ENCODE assay signal across 9 cellular contexts in genomic region chr1:22048351-22049192, GRCh38. TPM values are rescaled to one million over a fixed set of nuclear protein-coding genes. Genes with fewer than 3 reads are reported as not detected.
A peak's percentile ranks its signal among the peaks of the same experiment; 100 is the strongest.
DNase-seq lines count a peak whose midpoint lies in the region; ATAC-seq and TF ChIP-seq lines count a peak whose summit lies in the region.
"Had no signal": no experiment of that assay in that cellular context is flagged by ENCODE, and none has a peak within 500 bp of the region (broad histone marks: within the 10 kb centered on the region; RNA-seq: fewer than 3 reads in every experiment).

No MANE protein-coding gene starts in this region.

- POLR2A ChIA-PET in SK-N-SH (lab: Yijun Ruan, JAX), result no interaction called here
- POLR2A ChIA-PET in PC-9 (lab: Charles Lee; ENCODE audit: unreplicated experiment), result no interaction called here

- peaks cover 17% of the 10 kb centered on the region for H3F3A ChIP-seq in SK-N-SH (replicated peaks; ENCODE audit: insufficient read depth)
- peaks cover 21% of the 10 kb centered on the region for H3F3A ChIP-seq in PC-9 (ENCODE audit: insufficient read depth, low read depth)

- ATAC-seq in SK-N-SH treated with all-trans-retinoic acid at 6 μM for 48 hours, result no peak

- no peak overlapping the region for H3K27ac ChIP-seq in SK-N-SH (ENCODE audit: low read depth in 2 of 2, low read length in 1 of 2)
- peak overlapping the region; percentile 87 for H3K27ac ChIP-seq in PC-9
- no peak overlapping the region for H3K27ac ChIP-seq in ovary
- H3K27ac ChIP-seq: SJSA1 had no signal

- H3K9ac ChIP-seq in SK-N-SH, result no peak overlapping the region

- no peak overlapping the region for H3K4me3 ChIP-seq in SK-N-SH (ENCODE audit: low read depth in 2 of 2, low read length in 1 of 2)
- H3K4me3 ChIP-seq in PC-9, result no peak overlapping the region
- no peak overlapping the region for H3K4me3 ChIP-seq in epithelial cell of esophagus (ENCODE audit: low read length)
- no peak overlapping the region for H3K4me3 ChIP-seq in ovary
- H3K4me3 ChIP-seq: SJSA1 had no signal

- TF ChIP-seq EP300 in SK-N-SH (IDR thresholded peaks at IDR 0.05; ENCODE audit: borderline replicate concordance in 1 of 2, low read depth in 1 of 2, low read length in 1 of 2) (no peak), ovary (IDR thresholded peaks at IDR 0.05) (no peak)

- no peak for TF ChIP-seq POLR2A in ovary (IDR thresholded peaks at IDR 0.05)

- DNase-seq in SK-N-SH (no peak), PC-9 (peak in 1 of 2 experiments; percentile 67), epithelial cell of esophagus (ENCODE audit: low read depth) (peak; percentile 86), ovary (no peak), T-helper 9 cell (no peak), NCI-H1436 treated with DMSO at 0.1 percent for 48 hours (lab: John Stamatoyannopoulos, UW) (no peak)
- peak; percentile 28 to 50 for DNase-seq in stimulated activated CD4-positive, alpha-beta T cell treated with anti-CD3 and anti-CD28 coated beads, Interleukin-4, amount 100 ng/mL, for 4 hours

- 63% methylated on average over 8 of the region's 8 CpGs for WGBS in SK-N-SH (ENCODE audit: low lambda C conversion rate)
- WGBS in ovary, 3 donors, result 59 to 68% (median 62%) methylated on average over 8 of the region's 8 CpGs

- intact Hi-C loops in PC-9 (cut with micrococcal nuclease; ENCODE audit: unreplicated experiment), result no loop called here
- intact Hi-C loops in ovary (cut with DNase I), result no loop called here

- H3K9me3 ChIP-seq in SK-N-SH, result no peaks in the 10 kb centered on the region
- no peaks in the 10 kb centered on the region for H3K9me3 ChIP-seq in PC-9 (ENCODE audit: insufficient read depth, low read depth)
- H3K9me3 ChIP-seq in ovary, result peaks cover 0 to 3% of the 10 kb centered on the region in 2 donors
- H3K9me3 ChIP-seq: SJSA1 had no signal

- peaks cover 4% of the 10 kb centered on the region for H4K20me1 ChIP-seq in SK-N-SH (ENCODE audit: insufficient read depth)
- H4K20me1 ChIP-seq in PC-9 (ENCODE audit: insufficient read depth), result peaks cover 3% of the 10 kb centered on the region

- TF ChIP-seq CTCF in SK-N-SH (IDR thresholded peaks at IDR 0.05) (no peak), PC-9 (conservative IDR thresholded peaks at IDR 0.05) (no peak), epithelial cell of esophagus (IDR thresholded peaks at IDR 0.05; ENCODE audit: insufficient read depth, low read depth, low read length, missing control alignments) (no peak), ovary (IDR thresholded peaks at IDR 0.05) (no peak)

- BruUV-seq in PC-9 (replicated peaks; lab: Mats Ljungman, UMichigan), result no TSS peak

- H3K4me1 ChIP-seq in SK-N-SH (ENCODE audit: control insufficient read depth in 1 of 2, insufficient read depth in 2 of 2, low read depth in 1 of 2, low read length in 1 of 2) (peaks cover 0 to 10% of the 10 kb centered on the region in 2 experiments; a peak in 1 of 4 replicates), PC-9 (replicated peaks; ENCODE audit: insufficient read depth) (peaks cover 31% of the 10 kb centered on the region), ovary (ENCODE audit: insufficient read depth) (no peaks in the 10 kb centered on the region)

- no peak for TF ChIP-seq RAD21 in SK-N-SH (IDR thresholded peaks at IDR 0.05; ENCODE audit: low read length)

- peaks cover 10% of the 10 kb centered on the region for H3K79me2 ChIP-seq in SK-N-SH (ENCODE audit: insufficient read depth)
- peaks cover 4% of the 10 kb centered on the region for H3K79me2 ChIP-seq in PC-9 (ENCODE audit: low read depth)

- H3K36me3 ChIP-seq in SK-N-SH (replicated peaks in 1 of 2; ENCODE audit: control insufficient read depth in 1 of 2, insufficient read depth in 2 of 2, low read length in 1 of 2), result no peaks in the 10 kb centered on the region
- no peaks in the 10 kb centered on the region for H3K36me3 ChIP-seq in PC-9 (ENCODE audit: low read depth)
- H3K36me3 ChIP-seq in ovary, result no peaks in the 10 kb centered on the region

- H2AFZ ChIP-seq in SK-N-SH (ENCODE audit: low read depth), result no peak overlapping the region
- H2AFZ ChIP-seq in PC-9, result peak overlapping the region; percentile 72; the same call in 1 of the 2 replicates

- H3K4me2 ChIP-seq in SK-N-SH (no peak overlapping the region), PC-9 (peak overlapping the region; percentile 53)

- H3K27me3 ChIP-seq in SK-N-SH (ENCODE audit: insufficient read depth), result no peaks in the 10 kb centered on the region
- no peaks in the 10 kb centered on the region for H3K27me3 ChIP-seq in PC-9 (ENCODE audit: insufficient read depth, low read depth)
- no peaks in the 10 kb centered on the region for H3K27me3 ChIP-seq in ovary
- H3K27me3 ChIP-seq: SJSA1 had no signal

- H3K9me2 ChIP-seq in SK-N-SH (no peaks in the 10 kb centered on the region), PC-9 (ENCODE audit: insufficient read depth) (no peaks in the 10 kb centered on the region)

- CTCF ChIA-PET in SK-N-SH (lab: Yijun Ruan, JAX), result interaction anchor here (1.0 kb wide), 1 partner anchor 20 kb away, joined by 3 read pairs; no protein-coding TSS in a partner anchor
- CTCF ChIA-PET in PC-9 (lab: Charles Lee), result interaction anchor here (0.7 to 1.4 kb wide), 2 partner anchors 9 to 29 kb away, joined by 4 to 11 read pairs; no protein-coding TSS in a partner anchor

TF ChIP-seq in SK-N-SH, 30 proteins besides CTCF, POLR2A, EP300 and RAD21:
- TF ChIP-seq SMC3 (IDR thresholded peaks at IDR 0.05; ENCODE audit: low read depth, low read length) (no peak), USF1 (IDR thresholded peaks at IDR 0.05; ENCODE audit: borderline replicate concordance, low read depth) (peak; percentile 14; the same call in 1 of the 2 replicates)

TF ChIP-seq in SK-N-SH treated with all-trans-retinoic acid at 6 μM for 48 hours, 23 proteins besides CTCF, POLR2A, EP300 and RAD21 (continues in another document):
- TF ChIP-seq ZNF565 (CRISPR knock-in tag; conservative IDR thresholded peaks at IDR 0.05; ENCODE audit: low read depth), result no peak
- TF ChIP-seq BACH2 (CRISPR knock-in tag; IDR thresholded peaks at IDR 0.05; ENCODE audit: borderline replicate concordance), result no peak
- no peak for TF ChIP-seq POU6F1 (CRISPR knock-in tag; IDR thresholded peaks at IDR 0.05; ENCODE audit: borderline replicate concordance, low read depth)
- TF ChIP-seq ZFP30 (CRISPR knock-in tag; IDR thresholded peaks at IDR 0.05), result no peak
- no peak for TF ChIP-seq GLIS3 (CRISPR knock-in tag; IDR thresholded peaks at IDR 0.05)
- TF ChIP-seq CSDC2 (CRISPR knock-in tag; IDR thresholded peaks at IDR 0.05), result no peak
- TF ChIP-seq CSRNP3 (CRISPR knock-in tag; IDR thresholded peaks at IDR 0.05), result no peak
- TF ChIP-seq RARB (CRISPR knock-in tag; IDR thresholded peaks at IDR 0.05), result no peak
- TF ChIP-seq ZNF70 (CRISPR knock-in tag; IDR thresholded peaks at IDR 0.05), result no peak
- TF ChIP-seq ZC3H10 (CRISPR knock-in tag; IDR thresholded peaks at IDR 0.05), result no peak
- TF ChIP-seq SNAI2 (CRISPR knock-in tag; IDR thresholded peaks at IDR 0.05), result no peak
- no peak for TF ChIP-seq ARNTL (CRISPR knock-in tag; IDR thresholded peaks at IDR 0.05; ENCODE audit: borderline replicate concordance, low read depth)
- no peak for TF ChIP-seq ZNF8 (CRISPR knock-in tag; IDR thresholded peaks at IDR 0.05)
- no peak for TF ChIP-seq TOX (CRISPR knock-in tag; IDR thresholded peaks at IDR 0.05; ENCODE audit: borderline replicate concordance)

RNA-seq across cellular contexts. Expression of gene CDC42, which starts 3.9 kb away (rescaled TPM):
- 113 and 148 TPM in 2 replicates for polyA plus RNA-seq in SK-N-SH (2012; rRNA removed)
- polyA plus RNA-seq in SK-N-SH (2012; cell fraction: cytosol; rRNA removed), result 170 and 181 TPM in 2 replicates
- polyA plus RNA-seq in SK-N-SH (2012; cell fraction: nucleus; rRNA removed), result 43.6 and 77.8 TPM in 2 replicates
- total RNA-seq in PC-9 (2021), result 119 and 183 TPM in 2 replicates
- total RNA-seq in ovary, result 100 to 1,000 TPM; 111 to 238 (median 200) TPM
- polyA plus RNA-seq in ovary, result 100 to 1,000 TPM; 113 to 238 TPM

RNA-seq across cellular contexts. Expression of gene CELA3A, which starts 47.1 kb away (rescaled TPM):
- polyA plus RNA-seq in SK-N-SH (2012; rRNA removed), result not detected in 2 replicates
- polyA plus RNA-seq in SK-N-SH (2012; cell fraction: cytosol; rRNA removed), result not detected in 2 replicates
- polyA plus RNA-seq in SK-N-SH (2012; cell fraction: nucleus; rRNA removed), result not detected in 2 replicates
- total RNA-seq in PC-9 (2021), result not detected in 2 replicates
- total RNA-seq in ovary, result 10 to 100 TPM in 2 of 7 donors, 1 to 10 TPM in 1, under 1 TPM in 1, not detected in 3; 0.42 to 25.4 (median 14.1) TPM
- polyA plus RNA-seq in ovary, result under 1 TPM in 1 of 2 donors, not detected in 1; 0.12 TPM
- total RNA-seq: SJSA1 had no signal

Comparison
In these comparisons a context has a peak if more than half of its experiments do, and no peak if none do; other contexts are left out.
1. DNase-seq: peak in epithelial cell of esophagus (single experiment) and stimulated activated CD4-positive, alpha-beta T cell treated with anti-CD3 and anti-CD28 coated beads, Interleukin-4, amount 100 ng/mL, for 4 hours (2 of 2); none in SK-N-SH (single experiment), ovary (0 of 5), T-helper 9 cell (single experiment) and NCI-H1436 treated with DMSO at 0.1 percent for 48 hours (single experiment).